ENCODE assay signal across 17 cellular contexts in the genomic region with DNA sequence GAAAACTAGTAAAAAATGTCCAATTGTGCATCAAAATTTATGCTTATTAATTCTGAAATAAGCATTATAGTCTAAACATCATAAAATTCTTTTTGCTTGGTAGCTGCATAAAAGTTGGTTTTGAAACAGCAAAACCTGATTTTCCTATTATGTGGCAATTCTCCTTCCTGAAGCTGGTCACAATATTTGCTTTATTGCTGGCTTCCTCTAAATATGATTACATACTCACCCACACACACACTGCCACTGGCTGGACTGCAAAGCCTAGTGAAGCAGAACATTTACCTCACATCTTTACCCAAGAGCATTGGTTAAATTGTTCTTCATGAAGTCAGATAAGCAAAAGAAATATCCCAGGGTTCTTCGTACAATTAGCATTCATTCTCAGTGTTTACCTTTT.
DNase-seq lines count a peak whose midpoint lies in the region; ATAC-seq, FAIRE-seq and TF ChIP-seq lines count a peak whose summit lies in the region.
"Had no signal": no experiment of that assay in that cellular context is flagged by ENCODE, and none has a peak within 500 bp of the region (broad histone marks: within the 10 kb centered on the region; RNA-seq: fewer than 3 reads in every experiment).

No MANE protein-coding gene starts in this region.

- TF ChIP-seq CTCF in bronchial epithelial cell (IDR thresholded peaks at IDR 0.05; ENCODE audit: insufficient read depth, low read length, severe bottlenecking): no peak

- no peaks in the 10 kb centered on the region for H3K36me3 ChIP-seq in bronchial epithelial cell (ENCODE audit: control insufficient read depth, insufficient read depth, low read length)

- DNase-seq in NCI-H69 (lab: John Stamatoyannopoulos, UW) (peak; percentile 59), bronchial epithelial cell (ENCODE audit: low read depth) (peak; percentile 66), non-pigmented ciliary epithelial cell (ENCODE audit: low read depth) (peak; percentile 37), A172 (ENCODE audit: low spot score) (no peak)
- no peak for DNase-seq in stimulated activated naive CD4-positive, alpha-beta T cell treated with Interleukin-2 at 50 U/mL for 16 hours (lab: John Stamatoyannopoulos, UW)
- DNase-seq in activated CD8-positive, alpha-beta memory T cell treated with anti-CD3 and anti-CD28 coated beads, Interleukin-2, amount 50 U/mL, for 48 hours: no peak
- DNase-seq: activated CD4-positive, alpha-beta T cell treated with anti-CD3 and anti-CD28 coated beads for 1 hour; activated naive CD8-positive, alpha-beta T cell treated with anti-CD3 and anti-CD28 coated beads for 36 hours; activated T-cell treated with anti-CD3 and anti-CD28 coated beads for 4 hours; CD8-positive, alpha-beta T cell; cerebellar nuclear complex; erythroblast; H9; hypothalamus; NCI-H2107; T-helper 1 cell had no signal

- no peak for FAIRE-seq in bronchial epithelial cell (lab: Jason Lieb, UNC)

- peak; percentile 40 for ATAC-seq in HG02885 (IDR thresholded peaks at IDR 0.05; ENCODE audit: poor library complexity, unreplicated experiment)
- ATAC-seq: CD8-positive, alpha-beta T cell had no signal

- H3K4me3 ChIP-seq in bronchial epithelial cell (ENCODE audit: low read depth, low read length): no peak overlapping the region

- H3K27me3 ChIP-seq in bronchial epithelial cell (ENCODE audit: control insufficient read depth, insufficient read depth, low read length): no peaks in the 10 kb centered on the region

Comparison
In these comparisons a context has a peak if more than half of its experiments do, and no peak if none do; other contexts are left out.
1. DNase-seq: peak in NCI-H69 (single experiment), bronchial epithelial cell (single experiment) and non-pigmented ciliary epithelial cell (single experiment); none in stimulated activated naive CD4-positive, alpha-beta T cell treated with Interleukin-2 at 50 U/mL for 16 hours (single experiment), A172 (single experiment) and activated CD8-positive, alpha-beta memory T cell treated with anti-CD3 and anti-CD28 coated beads, Interleukin-2, amount 50 U/mL, for 48 hours (single experiment).